ENCODE assay signal across 27 cellular contexts in the genomic region with DNA sequence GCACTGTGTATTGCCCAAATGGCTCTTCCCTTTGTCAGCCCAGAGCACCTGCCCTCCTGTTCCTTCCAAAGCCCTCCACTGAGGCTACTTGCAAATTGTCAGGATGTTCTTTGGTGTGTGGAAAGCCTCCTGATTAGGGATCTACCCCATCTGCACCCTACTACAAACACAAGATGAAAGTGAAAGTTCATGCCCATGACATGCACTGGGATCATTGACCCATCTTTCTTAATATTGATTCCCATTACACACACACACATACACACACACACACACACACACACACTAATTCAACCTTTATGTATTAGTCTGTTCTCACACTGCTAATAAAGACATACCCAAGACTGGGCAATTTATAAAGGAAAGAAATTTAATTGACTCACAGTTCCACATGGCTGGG.
"Had no signal": no experiment of that assay in that cellular context is flagged by ENCODE, and none has a peak within 500 bp of the region (broad histone marks: within the 10 kb centered on the region; RNA-seq: fewer than 3 reads in every experiment).

No MANE protein-coding gene starts in this region.

- H3K4me3 ChIP-seq: ovary, psoas muscle, skin epidermis, smooth muscle cell, spleen, suprapubic skin, testis, tibial artery, transverse colon, upper lobe of left lung, vagina had no signal

- H2AFZ ChIP-seq: parathyroid adenoma had no signal

- H3K27ac ChIP-seq: ovary, parathyroid adenoma, psoas muscle, skin epidermis, spleen, suprapubic skin, testis, tibial artery, transverse colon, upper lobe of left lung, vagina had no signal

- H3K9me3 ChIP-seq: ovary, psoas muscle, spleen, suprapubic skin, testis, tibial artery, transverse colon, upper lobe of left lung, vagina had no signal

- FAIRE-seq: urothelium cell line had no signal

- H3K27me3 ChIP-seq: ovary, spleen, suprapubic skin, testis, tibial artery, transverse colon, upper lobe of left lung, vagina had no signal

- H3K79me2 ChIP-seq: parathyroid adenoma had no signal

- ATAC-seq: naive thymus-derived CD8-positive, alpha-beta T cell; psoas muscle; stimulated activated naive CD8-positive, alpha-beta T cell treated with anti-CD3 and anti-CD28 coated beads, Interleukin-15, Interleukin-2, amounts not matched to agents 100 U/mL and 50 U/mL, for 24 hours had no signal

- DNase-seq: naive thymus-derived CD8-positive, alpha-beta T cell; nephron progenitor cell; occipital lobe; ovary; posterior cingulate gyrus; psoas muscle; right cardiac atrium; stimulated activated CD4-positive, alpha-beta T cell treated with anti-CD3 and anti-CD28 coated beads, Interleukin-12 subunit alpha, Interleukin-12 subunit beta, amount 100 ng/mL, for 4 hours; stimulated activated CD4-positive, alpha-beta T cell treated with anti-CD3 and anti-CD28 coated beads, Interleukin-1b, Interleukin-23, amount 100 ng/mL, for 48 hours; stimulated activated CD4-positive, alpha-beta T cell treated with anti-CD3 and anti-CD28 coated beads, Interleukin-4, amount 100 ng/mL, for 1 hour; stimulated activated CD4-positive, alpha-beta T cell treated with anti-CD3 and anti-CD28 coated beads, Interleukin-4, amount 100 ng/mL, for 4 hours; stimulated activated CD8-positive, alpha-beta memory T cell treated with anti-CD3 and anti-CD28 coated beads, Interleukin-4, amount 100 ng/mL, for 48 hours; stimulated activated naive CD4-positive, alpha-beta T cell; stimulated activated naive CD8-positive, alpha-beta T cell treated with anti-CD3 and anti-CD28 coated beads, Interleukin-15, amount 100 ng/mL, for 72 hours; stimulated activated naive CD8-positive, alpha-beta T cell treated with anti-CD3 and anti-CD28 coated beads, Interleukin-15, Interleukin-2, amounts not matched to agents 100 U/mL and 50 U/mL, for 24 hours; substantia nigra; testis; tibial artery; transverse colon; upper lobe of left lung had no signal

- H3K36me3 ChIP-seq: ovary, spleen, suprapubic skin, tibial artery, transverse colon, upper lobe of left lung, vagina had no signal

- H3K4me1 ChIP-seq: parathyroid adenoma, psoas muscle, spleen, suprapubic skin, testis, tibial artery, transverse colon, upper lobe of left lung, vagina had no signal

- H3K9ac ChIP-seq: parathyroid adenoma had no signal

- H3K4me2 ChIP-seq: smooth muscle cell had no signal
